Comparison of ENCODE assay signal across 5 cellular contexts in the genomic region with DNA sequence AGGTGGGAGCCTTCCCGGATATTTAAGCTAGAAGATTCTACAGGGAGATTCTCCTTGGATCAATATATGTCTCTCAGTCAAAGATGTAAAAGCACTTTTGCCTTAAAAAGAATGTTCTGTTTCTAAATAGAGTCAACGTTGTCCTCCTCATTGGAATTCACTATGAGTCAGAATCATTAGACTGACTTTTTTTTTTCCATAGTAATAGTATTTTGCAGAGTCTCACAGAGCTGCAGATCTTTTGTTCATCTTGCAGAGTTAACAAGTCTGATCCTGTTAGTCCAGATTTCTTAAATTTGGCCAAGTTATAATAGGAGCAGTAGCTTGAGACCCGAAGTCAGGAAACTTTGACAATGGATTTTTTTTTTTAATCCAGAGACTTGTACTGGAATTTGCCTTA. TPM values are rescaled to one million over a fixed set of nuclear protein-coding genes. Genes with fewer than 3 reads are reported as not detected.
"Had no signal": no experiment of that assay in that cellular context is flagged by ENCODE, and none has a peak within 500 bp of the region (broad histone marks: within the 10 kb centered on the region; RNA-seq: fewer than 3 reads in every experiment).

No MANE protein-coding gene starts in this region.

RNA-seq across cellular contexts. Expression of a gene that starts 14.8 kb away (rescaled TPM):
- total RNA-seq: hepatocyte, lung microvascular endothelial cell, progenitor cell of endocrine pancreas, pulmonary artery endothelial cell, vagina had no signal
